Comparison of ENCODE assay signal across 8 cellular contexts in genomic region chr7:76201732-76202665, GRCh38. TPM values are rescaled to one million over a fixed set of nuclear protein-coding genes. Genes with fewer than 3 reads are reported as not detected.
A peak's percentile ranks its signal among the peaks of the same experiment; 100 is the strongest.
DNase-seq lines count a peak whose midpoint lies in the region; TF ChIP-seq lines count a peak whose summit lies in the region.

TSS of gene SRRM3 (plus strand) at chr7:76201896. CDS start at chr7:76235067, 33,171 bp downstream.

- no peak within 1 kb of the TSS for H3K4me2 ChIP-seq in OCI-LY7 (ENCODE audit: low read length)

- H2AFZ ChIP-seq in OCI-LY7 (ENCODE audit: low read length), result no peak within 1 kb of the TSS

- DNase-seq in NCI-H2029 (lab: John Stamatoyannopoulos, UW), result peak; percentile 14
- DNase-seq in NCI-H2029 treated with DMSO at 0.1 percent for 48 hours (lab: John Stamatoyannopoulos, UW), result no peak
- DNase-seq in HuH-7 (ENCODE audit: low spot score), result peak; percentile 70
- peak; percentile 75 for DNase-seq in OCI-LY7 (ENCODE audit: low spot score)
- peak; percentile 66 for DNase-seq in activated T-cell treated with anti-CD3 and anti-CD28 coated beads for 4 hours
- peak; percentile 76 for DNase-seq in mucosa of gallbladder (ENCODE audit: low spot score)
- DNase-seq in stimulated activated CD8-positive, alpha-beta memory T cell treated with anti-CD3 and anti-CD28 coated beads, Interleukin-4, amount 100 ng/mL, for 4 hours (ENCODE audit: low read depth in 2 of 2, low spot score in 1 of 2), result peak; percentile 53 to 57

- H3K36me3 ChIP-seq in OCI-LY7 (ENCODE audit: insufficient read depth, low read length) (no peaks in the 10 kb centered on the region), esophagus (ENCODE audit: control insufficient read depth in 2 of 2, insufficient read depth in 2 of 2, low read length in 1 of 2) (no peaks in the 10 kb centered on the region)

- H3K9me2 ChIP-seq in OCI-LY7 (ENCODE audit: insufficient read depth, low read length), result no peaks in the 10 kb centered on the region

- BruUV-seq in OCI-LY7 (replicated peaks; lab: Mats Ljungman, UMichigan), result no TSS peak

- H3K79me2 ChIP-seq in OCI-LY7 (ENCODE audit: insufficient read depth, low read depth, low read length), result no peaks in the 10 kb centered on the region

- POLR2A ChIA-PET in OCI-LY7 (lab: Charles Lee), result no interaction called here

- TF ChIP-seq CTCF in OCI-LY7 (conservative IDR thresholded peaks at IDR 0.05; ENCODE audit: low read length), result peak; percentile 60

- H3K27ac ChIP-seq in OCI-LY7 (ENCODE audit: low read depth, low read length, poor library complexity, severe bottlenecking), result no peak within 1 kb of the TSS
- no peak within 1 kb of the TSS for H3K27ac ChIP-seq in esophagus (ENCODE audit: low read depth in 2 of 2, low read length in 1 of 2)

- WGBS in esophagus, 2 donors, result 2 to 4% methylated on average over 35 to 56 of the region's 57 CpGs

- intact Hi-C loops in OCI-LY7 (cut with micrococcal nuclease; ENCODE audit: unreplicated experiment), result no loop called here

- H3K4me1 ChIP-seq in OCI-LY7 (ENCODE audit: insufficient read depth, low read length, poor library complexity, severe bottlenecking) (no peaks in the 10 kb centered on the region), esophagus (ENCODE audit: control insufficient read depth in 2 of 2, insufficient read depth in 2 of 2, low read length in 1 of 2) (peaks cover 0 to 4% of the 10 kb centered on the region in 2 donors)

- no peaks in the 10 kb centered on the region for H3K27me3 ChIP-seq in esophagus (ENCODE audit: control insufficient read depth in 1 of 2, insufficient read depth in 2 of 2, low read length in 2 of 2)

- H3K9me3 ChIP-seq in OCI-LY7 (ENCODE audit: low read length) (no peaks in the 10 kb centered on the region), esophagus (ENCODE audit: control insufficient read depth in 2 of 2, insufficient read depth in 1 of 2, low read depth in 1 of 2, low read length in 1 of 2) (no peaks in the 10 kb centered on the region)

- CTCF ChIA-PET in OCI-LY7 (lab: Charles Lee; ENCODE audit: unreplicated experiment), result no interaction called here

- H3K4me3 ChIP-seq in OCI-LY7 (ENCODE audit: low read depth, low read length, poor library complexity, severe bottlenecking), result no peak within 1 kb of the TSS
- H3K4me3 ChIP-seq in esophagus (ENCODE audit: low read depth in 1 of 2, low read length in 2 of 2), result no peak within 1 kb of the TSS

- H4K20me1 ChIP-seq in OCI-LY7 (ENCODE audit: insufficient read depth, low read length), result no peaks in the 10 kb centered on the region

RNA-seq across cellular contexts. Expression of gene SRRM3, which starts in this region (rescaled TPM):
- total RNA-seq in OCI-LY7 (2014; rRNA removed; shearing (Covaris generic)), result not detected in 2 replicates
- total RNA-seq in OCI-LY7 (2022) (not detected in 2 replicates), mucosa of gallbladder (1.6 TPM)
- 10 to 100 TPM; 10.4 to 23.6 TPM for polyA plus RNA-seq in esophagus

Comparison
In these comparisons a context has a peak if more than half of its experiments do, and no peak if none do; other contexts are left out.
1. Peak in DNase-seq in OCI-LY7; RNA of the gene not detected or under 1 TPM.